ENCODE assay signal across 8 cellular contexts in the genomic region with DNA sequence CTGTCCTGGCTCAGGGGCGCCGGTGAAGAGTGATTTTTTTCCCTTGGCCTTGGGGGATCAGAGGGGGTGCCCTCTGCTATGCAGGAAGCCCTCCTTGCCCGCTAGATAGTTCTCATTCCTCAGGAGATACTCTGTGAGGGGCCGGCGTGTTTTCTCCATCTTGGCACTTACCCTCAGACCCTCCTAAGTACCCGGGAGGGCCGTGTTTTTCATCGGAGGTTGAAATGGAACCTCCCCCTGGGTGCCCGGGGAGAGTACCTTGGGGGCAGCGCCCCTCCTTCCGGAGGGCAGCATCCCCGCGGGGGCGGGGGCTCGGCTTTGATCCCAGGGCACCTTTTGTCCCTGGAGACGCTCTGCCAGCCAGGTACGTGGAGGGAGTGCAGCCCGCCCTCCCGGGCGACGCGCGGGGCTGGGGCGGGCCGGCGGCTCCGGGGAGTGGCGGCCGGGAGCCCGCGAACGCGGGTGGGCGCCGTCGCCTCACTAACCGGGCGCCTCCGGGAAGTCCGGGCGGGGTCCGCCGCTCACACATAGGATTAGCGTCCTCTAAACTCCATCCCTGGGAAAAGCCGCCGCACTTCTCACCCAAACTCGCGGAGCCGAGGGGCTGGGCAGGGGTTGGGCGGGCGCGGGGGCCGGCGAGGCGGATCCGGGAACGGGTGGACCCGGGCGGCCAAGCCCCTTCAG. TPM values are rescaled to one million over a fixed set of nuclear protein-coding genes. Genes with fewer than 3 reads are reported as not detected.
DNase-seq lines count a peak whose midpoint lies in the region; ATAC-seq, FAIRE-seq and TF ChIP-seq lines count a peak whose summit lies in the region.
"Not testable (repeated sequence)": the region's sequence is repeated elsewhere in the genome, so short reads cannot be mapped to it uniquely, and the experiment has no call there.

No MANE protein-coding gene starts in this region.

- H3K27ac ChIP-seq in HCT116 (ENCODE audit: low read depth, low read length) (peak overlapping the region; percentile 81), WERI-Rb-1 (peak overlapping the region; percentile 67), GM12878 (ENCODE audit: control insufficient read depth, insufficient read depth) (peak overlapping the region; percentile 72), testis (peak overlapping the region; percentile 80 to 98)

- peak overlapping the region; percentile 83 for H3K9ac ChIP-seq in HCT116 (ENCODE audit: low read length)
- peak overlapping the region; percentile 80 for H3K9ac ChIP-seq in GM12878 (ENCODE audit: control insufficient read depth, insufficient read depth, low read length)

- H4K20me1 ChIP-seq in HCT116 (ENCODE audit: insufficient read depth); GM12878 (ENCODE audit: control insufficient read depth, insufficient read depth): not testable (repeated sequence)

- peaks cover 37% of the 10 kb centered on the region for H3K79me2 ChIP-seq in HCT116 (ENCODE audit: insufficient read depth, low read length)
- peaks cover 45% of the 10 kb centered on the region for H3K79me2 ChIP-seq in GM12878 (ENCODE audit: control insufficient read depth, insufficient read depth, low read length)

- in situ Hi-C loops in GM12878 (cut with MboI), result not testable (repeated sequence)

- intact Hi-C loops in HCT116 (cut with micrococcal nuclease), result loop anchor here (10.0 kb wide), 1 partner anchor 53 kb away; a partner anchor contains a TSS
- intact Hi-C loops in GM12878 (cut with micrococcal nuclease; ENCODE audit: unreplicated experiment); left ventricle myocardium superior (cut with micrococcal nuclease); testis (cut with DNase I; ENCODE audit: low total_unique reads): not testable (repeated sequence)

- WGBS in GM12878 (ENCODE audit: insufficient coverage, insufficient replicate concordance, low lambda C conversion rate, missing lambda C conversion rate), result 2% methylated on average over 51 of the region's 59 CpGs
- WGBS in testis, 2 donors, result 0% methylated on average over 11 to 52 of the region's 59 CpGs

- H3K27me3 ChIP-seq in HCT116 (ENCODE audit: insufficient read depth, low read length); WERI-Rb-1 (ENCODE audit: insufficient read depth, low read depth, severe bottlenecking); GM12878 (replicated peaks in 1 of 2; ENCODE audit: control insufficient read depth in 2 of 2, insufficient read depth in 2 of 2, low read length in 1 of 2); testis: not testable (repeated sequence)

- peak overlapping the region; percentile 88 for H3K4me2 ChIP-seq in HCT116 (ENCODE audit: low read length)
- peak overlapping the region; percentile 72 for H3K4me2 ChIP-seq in GM12878 (ENCODE audit: control insufficient read depth, insufficient read depth)

- ATAC-seq in HCT116, result peak; percentile 36
- ATAC-seq in GM12878, result peak; percentile 39
- ATAC-seq in left ventricle myocardium superior, result peak; percentile 44
- ATAC-seq in omental fat pad (ENCODE audit: low FRiP score), result peak; percentile 47

- H3K4me3 ChIP-seq in GM12865 (ENCODE audit: low read depth, low read length) (peak overlapping the region; percentile 74), HCT116 (replicated peaks in 1 of 2; ENCODE audit: low read depth in 1 of 2, low read length in 2 of 2) (peak overlapping the region; percentile 53 to 69), WERI-Rb-1 (ENCODE audit: low read depth, low read length) (peak overlapping the region; percentile 67), GM12878 (peak overlapping the region; percentile 86), testis (peak overlapping the region; percentile 84 to 88)
- H3K4me3 ChIP-seq in Jurkat, Clone E6-1 (ENCODE audit: low read length), result peak overlapping the region; percentile 53

- H3K9me2 ChIP-seq in HCT116 (ENCODE audit: insufficient read depth), result not testable (repeated sequence)

- not testable (repeated sequence) for TF ChIP-seq RAD21 in HCT116 (IDR thresholded peaks at IDR 0.05; ENCODE audit: low read depth); GM12878 (IDR thresholded peaks at IDR 0.05; ENCODE audit: insufficient read depth, low read depth, low read length)

- peaks cover 7 to 17% of the 10 kb centered on the region in 2 experiments for H3K4me1 ChIP-seq in HCT116 (ENCODE audit: control insufficient read depth in 1 of 2, insufficient read depth in 2 of 2, low read length in 2 of 2)
- not testable (repeated sequence) for H3K4me1 ChIP-seq in GM12878 (ENCODE audit: control insufficient read depth, insufficient read depth, low read length)
- H3K4me1 ChIP-seq in testis, result peaks cover 14% of the 10 kb centered on the region

- peak; percentile 34 for DNase-seq in GM12865 (ENCODE audit: low read depth)
- not testable (repeated sequence) for DNase-seq in HCT116 (ENCODE audit: low read depth, low spot score); Jurkat, Clone E6-1 (ENCODE audit: low read depth, low spot score); GM12878 (ENCODE audit: low read depth, low spot score); omental fat pad (ENCODE audit: low spot score)
- peak; percentile 71 for DNase-seq in WERI-Rb-1
- peak; percentile 67 for DNase-seq in left ventricle myocardium superior
- peak; percentile 38 for DNase-seq in testis

- TF ChIP-seq CTCF in GM12865 (IDR thresholded peaks at IDR 0.05; ENCODE audit: insufficient read depth, low read depth, low read length, missing control alignments); HCT116 (IDR thresholded peaks at IDR 0.05 in 2 of 3, conservative IDR thresholded peaks at IDR 0.05 in 1 of 3; ENCODE audit: borderline replicate concordance in 1 of 3, insufficient read depth in 1 of 3, low read depth in 2 of 3, low read length in 2 of 3); WERI-Rb-1 (IDR thresholded peaks at IDR 0.05; ENCODE audit: low read depth, low read length); GM12878 (IDR thresholded peaks at IDR 0.05 in 2 of 3, conservative IDR thresholded peaks at IDR 0.05 in 1 of 3; ENCODE audit: control insufficient read depth in 2 of 3, extremely low read depth in 1 of 3, insufficient read depth in 1 of 3, low read depth in 3 of 3, low read length in 3 of 3); omental fat pad (IDR thresholded peaks at IDR 0.05); testis (IDR thresholded peaks at IDR 0.05): not testable (repeated sequence)

- TF ChIP-seq EP300 in GM12878 (IDR thresholded peaks at IDR 0.05; ENCODE audit: borderline replicate concordance in 1 of 2, control insufficient read depth in 1 of 2, low read depth in 2 of 2, low read length in 2 of 2), result not testable (repeated sequence)

- H3K36me3 ChIP-seq in HCT116 (ENCODE audit: control insufficient read depth in 1 of 2, insufficient read depth in 2 of 2, low read length in 2 of 2); GM12878 (ENCODE audit: control insufficient read depth in 2 of 2, insufficient read depth in 2 of 2, low read length in 1 of 2); testis (ENCODE audit: low read depth, missing control alignments): not testable (repeated sequence)
- H3K36me3 ChIP-seq in WERI-Rb-1, result peaks cover 14% of the 10 kb centered on the region

- RAD21 ChIA-PET in HCT116 (lab: Charles Lee; ENCODE audit: low non-redundant PET in 1 of 2, low total read pairs in 2 of 2, uncharacterized antibody in 2 of 2, unreplicated experiment in 2 of 2); GM12878 (lab: Charles Lee; ENCODE audit: unreplicated experiment): not testable (repeated sequence)

- SMC1A ChIA-PET in GM12878 (lab: Charles Lee; ENCODE audit: uncharacterized antibody, unreplicated experiment), result not testable (repeated sequence)

- CTCF ChIA-PET in HCT116 (lab: Charles Lee); GM12878 (lab: Yijun Ruan, JAX): not testable (repeated sequence)

- H3K9me3 ChIP-seq in HCT116 (ENCODE audit: control insufficient read depth in 1 of 2, insufficient read depth in 1 of 2, low read depth in 1 of 2, low read length in 2 of 2); WERI-Rb-1 (ENCODE audit: severe bottlenecking); GM12878 (replicated peaks; ENCODE audit: control insufficient read depth, insufficient read depth, low read length); testis: not testable (repeated sequence)

- POLR2A ChIA-PET in HCT116 (lab: Charles Lee); GM12878 (lab: Charles Lee): not testable (repeated sequence)

- TF ChIP-seq POLR2A in HCT116 (IDR thresholded peaks at IDR 0.05; ENCODE audit: borderline replicate concordance, extremely low read depth, insufficient read depth, insufficient read length); GM12878 (IDR thresholded peaks at IDR 0.05; ENCODE audit: low read depth, low read length); testis (IDR thresholded peaks at IDR 0.05): not testable (repeated sequence)

- H2AFZ ChIP-seq in HCT116 (ENCODE audit: low read depth, low read length, poor library complexity, severe bottlenecking), result not testable (repeated sequence)
- peak overlapping the region; percentile 29 for H2AFZ ChIP-seq in GM12878 (ENCODE audit: control insufficient read depth, low read depth, low read length)

- not testable (repeated sequence) for BruUV-seq in HCT116 (replicated peaks; lab: Mats Ljungman, UMichigan); GM12878 (replicated peaks; lab: Mats Ljungman, UMichigan)

- not testable (repeated sequence) for FAIRE-seq in GM12878 (lab: Jason Lieb, UNC)

RNA-seq across cellular contexts. Expression of a gene that starts 0.8 kb away (rescaled TPM):
- total RNA-seq in HCT116 (2021; ENCODE audit: unreplicated experiment) (56.6 TPM), GM12878 (2014; rRNA removed) (31.6 and 33.6 TPM in 2 replicates), GM12878 (2014; rRNA removed; fragmentation: Illumina TruSeq; extraction: Trizol) (46.2 and 49.7 TPM in 2 replicates), GM12878 (2021) (39.2 and 43.8 TPM in 2 replicates), left ventricle myocardium superior (29.5 TPM), omental fat pad (10 to 100 TPM; 28.2 to 40.2 (median 35.1) TPM), testis (100 to 1,000 TPM in 1 of 2 donors, 10 to 100 TPM in 1; 78.2 to 109 TPM)
- polyA plus RNA-seq in HCT116 (2012), result 50.6 and 56.2 TPM in 2 replicates
- 24.6 TPM for polyA plus RNA-seq in Jurkat, Clone E6-1 (2012; ENCODE audit: insufficient read depth, insufficient read length)
- total RNA-seq in GM12878 (2013; cell fraction: nucleolus; rRNA removed), result 93.3 and 107 TPM in 2 replicates
- polyA plus RNA-seq in GM12878 (2011; ENCODE audit: low read depth), result 11.0 TPM
- polyA plus RNA-seq in GM12878 (2011; rRNA removed) (51.2 and 56.9 TPM in 2 replicates), GM12878 (2014; fragmentation: Illumina TruSeq; extraction: Trizol) (36.1 and 44.9 TPM in 2 replicates), GM12878 (2014; fragmentation: Nextera tagmentation; extraction: Ambion mirVana) (10 to 100 TPM; 12.1 to 14.7 TPM), GM12878 (2014; rRNA removed) (22.0 and 23.4 TPM in 2 replicates), GM12878 (2016; fragmentation: Nextera tagmentation; extraction: Ambion mirVana) (10 to 100 TPM; 12.6 to 17.9 TPM), testis (ENCODE audit: insufficient read depth, low read depth, low replicate concordance) (64.5 TPM)
- polyA plus RNA-seq in GM12878 (2011; cell fraction: cytosol; rRNA removed), result 39.2 and 50.1 TPM in 2 replicates
- 29.8 and 35.4 TPM in 2 replicates for polyA plus RNA-seq in GM12878 (2011; cell fraction: nucleus; rRNA removed)
- polyA plus RNA-seq in GM12878 (2012), result 18.8 and 19.8 TPM in 2 replicates
- 116 and 117 TPM in 2 replicates for polyA minus RNA-seq in GM12878 (2011; rRNA and poly(A)+ RNA removed)
- 23.4 and 41.0 TPM in 2 replicates for polyA minus RNA-seq in GM12878 (2011; cell fraction: cytosol; rRNA and poly(A)+ RNA removed)
- polyA minus RNA-seq in GM12878 (2011; cell fraction: nucleus; rRNA and poly(A)+ RNA removed), result 27.4 and 56.3 TPM in 2 replicates

RNA-seq across cellular contexts. Expression of a gene that starts 54.2 kb away (rescaled TPM):
- total RNA-seq in HCT116 (2021; ENCODE audit: unreplicated experiment) (50.3 TPM), GM12878 (2014; rRNA removed) (26.0 and 26.8 TPM in 2 replicates), GM12878 (2014; rRNA removed; fragmentation: Illumina TruSeq; extraction: Trizol) (23.8 and 27.6 TPM in 2 replicates), GM12878 (2021) (21.2 and 23.1 TPM in 2 replicates), left ventricle myocardium superior (17.8 TPM), omental fat pad (10 to 100 TPM; 11.9 to 15.9 (median 14.2) TPM), testis (10 to 100 TPM; 17.2 to 17.8 TPM)
- polyA plus RNA-seq in HCT116 (2012), result 22.7 and 25.9 TPM in 2 replicates
- polyA plus RNA-seq in Jurkat, Clone E6-1 (2012; ENCODE audit: insufficient read depth, insufficient read length), result 21.7 TPM
- total RNA-seq in GM12878 (2013; cell fraction: nucleolus; rRNA removed), result 36.6 and 37.1 TPM in 2 replicates
- polyA plus RNA-seq in GM12878 (2011; ENCODE audit: low read depth), result 5.5 TPM
- polyA plus RNA-seq in GM12878 (2011; rRNA removed) (21.9 and 30.5 TPM in 2 replicates), GM12878 (2014; fragmentation: Illumina TruSeq; extraction: Trizol) (20.6 and 20.8 TPM in 2 replicates), GM12878 (2014; fragmentation: Nextera tagmentation; extraction: Ambion mirVana) (10 to 100 TPM; 24.5 to 31.5 TPM), GM12878 (2014; rRNA removed) (18.3 and 19.7 TPM in 2 replicates), GM12878 (2016; fragmentation: Nextera tagmentation; extraction: Ambion mirVana) (10 to 100 TPM; 29.6 to 34.0 TPM), testis (ENCODE audit: insufficient read depth, low read depth, low replicate concordance) (21.0 TPM)
- 15.3 and 16.0 TPM in 2 replicates for polyA plus RNA-seq in GM12878 (2011; cell fraction: cytosol; rRNA removed)
- 7.2 and 8.8 TPM in 2 replicates for polyA plus RNA-seq in GM12878 (2011; cell fraction: nucleus; rRNA removed)
- polyA plus RNA-seq in GM12878 (2012), result 9.9 and 11.5 TPM in 2 replicates
- 18.1 and 22.1 TPM in 2 replicates for polyA minus RNA-seq in GM12878 (2011; rRNA and poly(A)+ RNA removed)
- polyA minus RNA-seq in GM12878 (2011; cell fraction: cytosol; rRNA and poly(A)+ RNA removed), result 8.3 and 10.3 TPM in 2 replicates
- polyA minus RNA-seq in GM12878 (2011; cell fraction: nucleus; rRNA and poly(A)+ RNA removed), result 7.1 and 20.9 TPM in 2 replicates
